ENCODE assay signal across 28 cellular contexts in the genomic region with DNA sequence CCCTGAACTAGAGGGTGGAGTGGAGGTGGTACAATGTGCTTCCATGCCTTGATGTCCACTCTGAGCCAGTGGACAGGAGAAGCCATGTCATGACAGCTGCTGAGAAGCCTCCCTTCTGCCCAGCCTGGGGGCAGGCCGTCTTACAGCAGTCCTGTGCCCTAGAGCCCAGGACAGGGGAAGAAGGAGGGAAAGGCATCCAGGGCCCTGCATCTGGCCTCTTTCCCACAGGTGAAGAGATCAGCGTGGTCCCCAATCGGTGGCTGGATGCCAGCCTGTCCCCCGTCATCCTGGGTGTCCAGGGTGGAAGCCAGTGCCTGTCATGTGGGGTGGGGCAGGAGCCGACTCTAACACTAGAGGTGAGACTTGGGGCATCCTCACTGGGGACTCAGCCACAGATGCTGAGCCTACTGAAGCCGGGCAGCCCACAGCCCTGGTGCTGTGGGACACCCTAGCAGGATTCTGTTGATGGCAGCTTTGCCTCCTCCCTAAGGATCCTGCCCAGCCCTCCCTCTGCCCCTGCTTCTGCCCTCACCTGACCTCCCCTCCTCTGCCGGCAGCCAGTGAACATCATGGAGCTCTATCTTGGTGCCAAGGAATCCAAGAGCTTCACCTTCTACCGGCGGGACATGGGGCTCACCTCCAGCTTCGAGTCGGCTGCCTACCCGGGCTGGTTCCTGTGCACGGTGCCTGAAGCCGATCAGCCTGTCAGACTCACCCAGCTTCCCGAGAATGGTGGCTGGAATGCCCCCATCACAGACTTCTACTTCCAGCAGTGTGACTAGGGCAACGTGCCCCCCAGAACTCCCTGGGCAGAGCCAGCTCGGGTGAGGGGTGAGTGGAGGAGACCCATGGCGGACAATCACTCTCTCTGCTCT. TPM values are rescaled to one million over a fixed set of nuclear protein-coding genes. Genes with fewer than 3 reads are reported as not detected.
"Had no signal": no experiment of that assay in that cellular context is flagged by ENCODE, and none has a peak within 500 bp of the region (broad histone marks: within the 10 kb centered on the region; RNA-seq: fewer than 3 reads in every experiment).

No MANE protein-coding gene starts in this region.

- H3K36me3 ChIP-seq: heart left ventricle, left lung, lower lobe of right lung, neural progenitor cell, spleen, suprapubic skin, thyroid gland had no signal

- H3K4me2 ChIP-seq: neural progenitor cell had no signal

- H3K9ac ChIP-seq: neural progenitor cell had no signal

- H3K27ac Mint-ChIP-seq: endodermal cell; natural killer cell treated with Interleukin-12 subunit alpha and Interleukin-12 subunit beta and Interleukin-15 and Interleukin-18, amount 100 ng/mL, for 72 hours; type B pancreatic cell had no signal

- H3K27me3 ChIP-seq: neural progenitor cell, thyroid gland had no signal

- DNase-seq: cerebellar nuclear complex; dermis blood vessel endothelial cell; endodermal cell; erythroblast; heart left ventricle; hypothalamus; left lung; lower lobe of right lung; mesenchymal stem cell; midbrain; occipital lobe; psoas muscle; retina; spleen; stimulated activated CD4-positive, alpha-beta T cell treated with anti-CD3 and anti-CD28 coated beads, Interleukin-2, amount 100 ng/mL, for 24 hours; stimulated activated CD4-positive, alpha-beta T cell treated with anti-CD3 and anti-CD28 coated beads, Interleukin-4, amount 100 ng/mL, for 4 hours; stimulated activated naive CD4-positive, alpha-beta T cell treated with Interleukin-2 at 50 U/mL for 16 hours; thyroid gland had no signal

- H3K9me3 ChIP-seq: heart left ventricle, left lung, lower lobe of right lung, psoas muscle, spleen, suprapubic skin, thyroid gland had no signal

- H3K27ac ChIP-seq: heart left ventricle, left lung, lower lobe of right lung, neural progenitor cell, psoas muscle, spleen, suprapubic skin, thyroid gland had no signal

- H3K4me3 ChIP-seq: heart left ventricle, left lung, lower lobe of right lung, neural progenitor cell, psoas muscle, spleen, suprapubic skin, thyroid gland had no signal

- H3K9me3 Mint-ChIP-seq: natural killer cell treated with Interleukin-12 subunit alpha and Interleukin-12 subunit beta and Interleukin-15 and Interleukin-18, amount 100 ng/mL, for 72 hours had no signal

- H3K36me3 Mint-ChIP-seq: natural killer cell treated with Interleukin-12 subunit alpha and Interleukin-12 subunit beta and Interleukin-15 and Interleukin-18, amount 100 ng/mL, for 72 hours; neural progenitor cell had no signal

- ATAC-seq: left lung, lower lobe of right lung, psoas muscle, sciatic nerve had no signal

- H3K4me1 ChIP-seq: heart left ventricle, left lung, lower lobe of right lung, neural progenitor cell, psoas muscle, spleen, suprapubic skin had no signal

- H3K4me1 Mint-ChIP-seq: endodermal cell had no signal

- H3K4me3 Mint-ChIP-seq: endodermal cell; natural killer cell treated with Interleukin-12 subunit alpha and Interleukin-12 subunit beta and Interleukin-15 and Interleukin-18, amount 100 ng/mL, for 72 hours; type B pancreatic cell had no signal

- H2AFZ ChIP-seq: neural progenitor cell had no signal

RNA-seq across cellular contexts. Expression of gene IL36RN, which starts 3.1 kb away (rescaled TPM):
- total RNA-seq: dermis blood vessel endothelial cell; endodermal cell; endothelial cell of umbilical vein; frontal cortex; glomerular endothelial cell; heart left ventricle; left lung; lower lobe of right lung; natural killer cell treated with Interleukin-12 subunit alpha and Interleukin-12 subunit beta and Interleukin-15 and Interleukin-18, amount 100 ng/mL, for 72 hours; occipital lobe; psoas muscle; sciatic nerve; skeletal muscle tissue; spleen; thyroid gland had no signal
- polyA plus RNA-seq: endothelial cell of umbilical vein, heart left ventricle, psoas muscle, spleen had no signal

RNA-seq across cellular contexts. Expression of gene IL1F10, which starts 5.6 kb away (rescaled TPM):
- total RNA-seq: dermis blood vessel endothelial cell; endodermal cell; endothelial cell of umbilical vein; frontal cortex; glomerular endothelial cell; heart left ventricle; left lung; lower lobe of right lung; natural killer cell treated with Interleukin-12 subunit alpha and Interleukin-12 subunit beta and Interleukin-15 and Interleukin-18, amount 100 ng/mL, for 72 hours; occipital lobe; psoas muscle; sciatic nerve; skeletal muscle tissue; spleen; thyroid gland had no signal
- polyA plus RNA-seq: endothelial cell of umbilical vein, heart left ventricle, psoas muscle, spleen had no signal

RNA-seq across cellular contexts. Expression of gene IL36B, which starts 9.5 kb away (rescaled TPM):
- total RNA-seq: dermis blood vessel endothelial cell; endodermal cell; endothelial cell of umbilical vein; frontal cortex; glomerular endothelial cell; heart left ventricle; left lung; lower lobe of right lung; natural killer cell treated with Interleukin-12 subunit alpha and Interleukin-12 subunit beta and Interleukin-15 and Interleukin-18, amount 100 ng/mL, for 72 hours; occipital lobe; psoas muscle; sciatic nerve; skeletal muscle tissue; spleen; thyroid gland had no signal
- polyA plus RNA-seq: endothelial cell of umbilical vein, heart left ventricle, psoas muscle, spleen had no signal

RNA-seq across cellular contexts. Expression of gene IL36A, which starts 56.9 kb away (rescaled TPM):
- total RNA-seq: dermis blood vessel endothelial cell; endodermal cell; endothelial cell of umbilical vein; frontal cortex; glomerular endothelial cell; heart left ventricle; left lung; lower lobe of right lung; natural killer cell treated with Interleukin-12 subunit alpha and Interleukin-12 subunit beta and Interleukin-15 and Interleukin-18, amount 100 ng/mL, for 72 hours; occipital lobe; psoas muscle; sciatic nerve; skeletal muscle tissue; spleen; suprapubic skin; thyroid gland had no signal
- polyA plus RNA-seq: endothelial cell of umbilical vein, heart left ventricle, keratinocyte, psoas muscle had no signal
